ENCODE assay signal across 1 cellular context in genomic region chr9:127915801-127916664, GRCh38.
TF ChIP-seq lines count a peak whose summit lies in the region.

No MANE protein-coding gene starts in this region.

TF ChIP-seq in HepG2, 621 proteins besides CTCF, POLR2A, EP300 and RAD21 (continued from another document and continues in another):
- TF ChIP-seq, protein P1, sequence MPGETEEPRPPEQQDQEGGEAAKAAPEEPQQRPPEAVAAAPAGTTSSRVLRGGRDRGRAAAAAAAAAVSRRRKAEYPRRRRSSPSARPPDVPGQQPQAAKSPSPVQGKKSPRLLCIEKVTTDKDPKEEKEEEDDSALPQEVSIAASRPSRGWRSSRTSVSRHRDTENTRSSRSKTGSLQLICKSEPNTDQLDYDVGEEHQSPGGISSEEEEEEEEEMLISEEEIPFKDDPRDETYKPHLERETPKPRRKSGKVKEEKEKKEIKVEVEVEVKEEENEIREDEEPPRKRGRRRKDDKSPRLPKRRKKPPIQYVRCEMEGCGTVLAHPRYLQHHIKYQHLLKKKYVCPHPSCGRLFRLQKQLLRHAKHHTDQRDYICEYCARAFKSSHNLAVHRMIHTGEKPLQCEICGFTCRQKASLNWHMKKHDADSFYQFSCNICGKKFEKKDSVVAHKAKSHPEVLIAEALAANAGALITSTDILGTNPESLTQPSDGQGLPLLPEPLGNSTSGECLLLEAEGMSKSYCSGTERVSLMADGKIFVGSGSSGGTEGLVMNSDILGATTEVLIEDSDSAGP (CRISPR knock-in tag; IDR thresholded peaks at IDR 0.05; ENCODE audit: borderline replicate concordance): no peak
- no peak for TF ChIP-seq SRY (CRISPR knock-in tag; IDR thresholded peaks at IDR 0.05)
- no peak for TF ChIP-seq ZNF256 (CRISPR knock-in tag; conservative IDR thresholded peaks at IDR 0.05)
- TF ChIP-seq CHD2 (IDR thresholded peaks at IDR 0.05; ENCODE audit: low read depth, low read length): no peak
- no peak for TF ChIP-seq ZNF10 (CRISPR knock-in tag; IDR thresholded peaks at IDR 0.05; ENCODE audit: borderline replicate concordance, low read depth)
- no peak for TF ChIP-seq ZNF337 (CRISPR knock-in tag; IDR thresholded peaks at IDR 0.05; ENCODE audit: borderline replicate concordance, low read depth)
- 0 out of 2 replicates have a peak, but pooled peaks have one; percentile 21 for TF ChIP-seq ZFX (CRISPR knock-in tag; IDR thresholded peaks at IDR 0.05; ENCODE audit: low read depth)
- TF ChIP-seq, protein P2, sequence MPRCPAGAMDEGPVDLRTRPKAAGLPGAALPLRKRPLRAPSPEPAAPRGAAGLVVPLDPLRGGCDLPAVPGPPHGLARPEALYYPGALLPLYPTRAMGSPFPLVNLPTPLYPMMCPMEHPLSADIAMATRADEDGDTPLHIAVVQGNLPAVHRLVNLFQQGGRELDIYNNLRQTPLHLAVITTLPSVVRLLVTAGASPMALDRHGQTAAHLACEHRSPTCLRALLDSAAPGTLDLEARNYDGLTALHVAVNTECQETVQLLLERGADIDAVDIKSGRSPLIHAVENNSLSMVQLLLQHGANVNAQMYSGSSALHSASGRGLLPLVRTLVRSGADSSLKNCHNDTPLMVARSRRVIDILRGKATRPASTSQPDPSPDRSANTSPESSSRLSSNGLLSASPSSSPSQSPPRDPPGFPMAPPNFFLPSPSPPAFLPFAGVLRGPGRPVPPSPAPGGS (CRISPR knock-in tag; IDR thresholded peaks at IDR 0.05): no peak
- no peak for TF ChIP-seq MATR3 (CRISPR knock-in tag; IDR thresholded peaks at IDR 0.05)
- TF ChIP-seq BHLHE40 (IDR thresholded peaks at IDR 0.05; ENCODE audit: low read length): no peak
- TF ChIP-seq ZNF607 (CRISPR knock-in tag; IDR thresholded peaks at IDR 0.05; ENCODE audit: borderline replicate concordance): 0 out of 2 replicates have a peak, but pooled peaks have one; percentile 42
- TF ChIP-seq ZNF512 (CRISPR knock-in tag; IDR thresholded peaks at IDR 0.05): no peak
- no peak for TF ChIP-seq ZNF354B (CRISPR knock-in tag; IDR thresholded peaks at IDR 0.05)
- no peak for TF ChIP-seq ZNF235 (CRISPR knock-in tag; IDR thresholded peaks at IDR 0.05; ENCODE audit: borderline replicate concordance)
- TF ChIP-seq ZBTB21 (CRISPR knock-in tag; IDR thresholded peaks at IDR 0.05): no peak
- TF ChIP-seq ZNF768 (CRISPR knock-in tag; IDR thresholded peaks at IDR 0.05): no peak; the same call in 1 of the 2 replicates
- peak; percentile 29; the same call in 1 of the 2 replicates for TF ChIP-seq DMAP1 (CRISPR knock-in tag; IDR thresholded peaks at IDR 0.05)
- no peak for TF ChIP-seq SMAD1 (CRISPR knock-in tag; IDR thresholded peaks at IDR 0.05; ENCODE audit: borderline replicate concordance, low read depth)
- TF ChIP-seq MTA3 (CRISPR knock-in tag; IDR thresholded peaks at IDR 0.05): no peak
- no peak for TF ChIP-seq RFXANK (CRISPR knock-in tag; IDR thresholded peaks at IDR 0.05)
- no peak for TF ChIP-seq ZBTB26 (CRISPR knock-in tag; IDR thresholded peaks at IDR 0.05; ENCODE audit: borderline replicate concordance)
- no peak for TF ChIP-seq KMT2B (CRISPR knock-in tag; IDR thresholded peaks at IDR 0.05)
- TF ChIP-seq REPIN1 (CRISPR knock-in tag; IDR thresholded peaks at IDR 0.05; ENCODE audit: borderline replicate concordance, low read depth): no peak
- TF ChIP-seq ZNF549 (CRISPR knock-in tag; IDR thresholded peaks at IDR 0.05): no peak
- no peak for TF ChIP-seq FIP1L1 (IDR thresholded peaks at IDR 0.05; ENCODE audit: borderline replicate concordance, insufficient read depth, low read depth, low read length)
- no peak for TF ChIP-seq RBFOX2 (IDR thresholded peaks at IDR 0.05; ENCODE audit: low read depth, low read length)
- no peak for TF ChIP-seq JDP2 (CRISPR knock-in tag; IDR thresholded peaks at IDR 0.05; ENCODE audit: borderline replicate concordance)
- no peak for TF ChIP-seq ELF4 (CRISPR knock-in tag; IDR thresholded peaks at IDR 0.05; ENCODE audit: borderline replicate concordance)
- TF ChIP-seq, protein P3, sequence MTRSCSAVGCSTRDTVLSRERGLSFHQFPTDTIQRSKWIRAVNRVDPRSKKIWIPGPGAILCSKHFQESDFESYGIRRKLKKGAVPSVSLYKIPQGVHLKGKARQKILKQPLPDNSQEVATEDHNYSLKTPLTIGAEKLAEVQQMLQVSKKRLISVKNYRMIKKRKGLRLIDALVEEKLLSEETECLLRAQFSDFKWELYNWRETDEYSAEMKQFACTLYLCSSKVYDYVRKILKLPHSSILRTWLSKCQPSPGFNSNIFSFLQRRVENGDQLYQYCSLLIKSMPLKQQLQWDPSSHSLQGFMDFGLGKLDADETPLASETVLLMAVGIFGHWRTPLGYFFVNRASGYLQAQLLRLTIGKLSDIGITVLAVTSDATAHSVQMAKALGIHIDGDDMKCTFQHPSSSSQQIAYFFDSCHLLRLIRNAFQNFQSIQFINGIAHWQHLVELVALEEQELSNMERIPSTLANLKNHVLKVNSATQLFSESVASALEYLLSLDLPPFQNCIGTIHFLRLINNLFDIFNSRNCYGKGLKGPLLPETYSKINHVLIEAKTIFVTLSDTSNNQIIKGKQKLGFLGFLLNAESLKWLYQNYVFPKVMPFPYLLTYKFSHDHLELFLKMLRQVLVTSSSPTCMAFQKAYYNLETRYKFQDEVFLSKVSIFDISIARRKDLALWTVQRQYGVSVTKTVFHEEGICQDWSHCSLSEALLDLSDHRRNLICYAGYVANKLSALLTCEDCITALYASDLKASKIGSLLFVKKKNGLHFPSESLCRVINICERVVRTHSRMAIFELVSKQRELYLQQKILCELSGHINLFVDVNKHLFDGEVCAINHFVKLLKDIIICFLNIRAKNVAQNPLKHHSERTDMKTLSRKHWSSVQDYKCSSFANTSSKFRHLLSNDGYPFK (CRISPR knock-in tag; IDR thresholded peaks at IDR 0.05; ENCODE audit: borderline replicate concordance): no peak
- TF ChIP-seq, protein P4, sequence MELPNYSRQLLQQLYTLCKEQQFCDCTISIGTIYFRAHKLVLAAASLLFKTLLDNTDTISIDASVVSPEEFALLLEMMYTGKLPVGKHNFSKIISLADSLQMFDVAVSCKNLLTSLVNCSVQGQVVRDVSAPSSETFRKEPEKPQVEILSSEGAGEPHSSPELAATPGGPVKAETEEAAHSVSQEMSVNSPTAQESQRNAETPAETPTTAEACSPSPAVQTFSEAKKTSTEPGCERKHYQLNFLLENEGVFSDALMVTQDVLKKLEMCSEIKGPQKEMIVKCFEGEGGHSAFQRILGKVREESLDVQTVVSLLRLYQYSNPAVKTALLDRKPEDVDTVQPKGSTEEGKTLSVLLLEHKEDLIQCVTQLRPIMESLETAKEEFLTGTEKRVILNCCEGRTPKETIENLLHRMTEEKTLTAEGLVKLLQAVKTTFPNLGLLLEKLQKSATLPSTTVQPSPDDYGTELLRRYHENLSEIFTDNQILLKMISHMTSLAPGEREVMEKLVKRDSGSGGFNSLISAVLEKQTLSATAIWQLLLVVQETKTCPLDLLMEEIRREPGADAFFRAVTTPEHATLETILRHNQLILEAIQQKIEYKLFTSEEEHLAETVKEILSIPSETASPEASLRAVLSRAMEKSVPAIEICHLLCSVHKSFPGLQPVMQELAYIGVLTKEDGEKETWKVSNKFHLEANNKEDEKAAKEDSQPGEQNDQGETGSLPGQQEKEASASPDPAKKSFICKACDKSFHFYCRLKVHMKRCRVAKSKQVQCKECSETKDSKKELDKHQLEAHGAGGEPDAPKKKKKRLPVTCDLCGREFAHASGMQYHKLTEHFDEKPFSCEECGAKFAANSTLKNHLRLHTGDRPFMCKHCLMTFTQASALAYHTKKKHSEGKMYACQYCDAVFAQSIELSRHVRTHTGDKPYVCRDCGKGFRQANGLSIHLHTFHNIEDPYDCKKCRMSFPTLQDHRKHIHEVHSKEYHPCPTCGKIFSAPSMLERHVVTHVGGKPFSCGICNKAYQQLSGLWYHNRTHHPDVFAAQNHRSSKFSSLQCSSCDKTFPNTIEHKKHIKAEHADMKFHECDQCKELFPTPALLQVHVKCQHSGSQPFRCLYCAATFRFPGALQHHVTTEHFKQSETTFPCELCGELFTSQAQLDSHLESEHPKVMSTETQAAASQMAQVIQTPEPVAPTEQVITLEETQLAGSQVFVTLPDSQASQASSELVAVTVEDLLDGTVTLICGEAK (IDR thresholded peaks at IDR 0.05): no peak
- TF ChIP-seq, protein P4 (CRISPR knock-in tag; IDR thresholded peaks at IDR 0.05): peak; percentile 16; the same call in 1 of the 2 replicates
- TF ChIP-seq ZNF280B (CRISPR knock-in tag; IDR thresholded peaks at IDR 0.05; ENCODE audit: borderline replicate concordance): 0 out of 2 replicates have a peak, but pooled peaks have one; percentile 48
- no peak for TF ChIP-seq NR2F6 (IDR thresholded peaks at IDR 0.05)
- TF ChIP-seq NR2F6 (CRISPR knock-in tag; IDR thresholded peaks at IDR 0.05): peak; percentile 22; the same call in 1 of the 2 replicates
- TF ChIP-seq HNF4G (IDR thresholded peaks at IDR 0.05; ENCODE audit: borderline replicate concordance, low read depth, low read length): no peak
- TF ChIP-seq HNF4G (CRISPR knock-in tag; IDR thresholded peaks at IDR 0.05; ENCODE audit: borderline replicate concordance, low read depth): no peak
- TF ChIP-seq ZNF614 (CRISPR knock-in tag; IDR thresholded peaks at IDR 0.05; ENCODE audit: borderline replicate concordance): no peak
- TF ChIP-seq RARG (CRISPR knock-in tag; IDR thresholded peaks at IDR 0.05; ENCODE audit: low read depth): no peak
- peak; percentile 84; the same call in 1 of the 2 replicates for TF ChIP-seq ZNF891 (CRISPR knock-in tag; IDR thresholded peaks at IDR 0.05)
- no peak for TF ChIP-seq ZFP36L1 (CRISPR knock-in tag; IDR thresholded peaks at IDR 0.05)
- no peak for TF ChIP-seq ZNF530 (CRISPR knock-in tag; IDR thresholded peaks at IDR 0.05; ENCODE audit: low read depth)
- no peak for TF ChIP-seq ZNF737 (CRISPR knock-in tag; IDR thresholded peaks at IDR 0.05; ENCODE audit: borderline replicate concordance)
- TF ChIP-seq ZSCAN25 (CRISPR knock-in tag; IDR thresholded peaks at IDR 0.05): no peak; the same call in 1 of the 2 replicates
- 0 out of 2 replicates have a peak, but pooled peaks have one; percentile 27 for TF ChIP-seq MYPOP (CRISPR knock-in tag; IDR thresholded peaks at IDR 0.05)
- TF ChIP-seq YEATS4 (CRISPR knock-in tag; IDR thresholded peaks at IDR 0.05; ENCODE audit: borderline replicate concordance): 0 out of 2 replicates have a peak, but pooled peaks have one; percentile 7
